ENCODE assay signal across 1 cellular context in the genomic region with DNA sequence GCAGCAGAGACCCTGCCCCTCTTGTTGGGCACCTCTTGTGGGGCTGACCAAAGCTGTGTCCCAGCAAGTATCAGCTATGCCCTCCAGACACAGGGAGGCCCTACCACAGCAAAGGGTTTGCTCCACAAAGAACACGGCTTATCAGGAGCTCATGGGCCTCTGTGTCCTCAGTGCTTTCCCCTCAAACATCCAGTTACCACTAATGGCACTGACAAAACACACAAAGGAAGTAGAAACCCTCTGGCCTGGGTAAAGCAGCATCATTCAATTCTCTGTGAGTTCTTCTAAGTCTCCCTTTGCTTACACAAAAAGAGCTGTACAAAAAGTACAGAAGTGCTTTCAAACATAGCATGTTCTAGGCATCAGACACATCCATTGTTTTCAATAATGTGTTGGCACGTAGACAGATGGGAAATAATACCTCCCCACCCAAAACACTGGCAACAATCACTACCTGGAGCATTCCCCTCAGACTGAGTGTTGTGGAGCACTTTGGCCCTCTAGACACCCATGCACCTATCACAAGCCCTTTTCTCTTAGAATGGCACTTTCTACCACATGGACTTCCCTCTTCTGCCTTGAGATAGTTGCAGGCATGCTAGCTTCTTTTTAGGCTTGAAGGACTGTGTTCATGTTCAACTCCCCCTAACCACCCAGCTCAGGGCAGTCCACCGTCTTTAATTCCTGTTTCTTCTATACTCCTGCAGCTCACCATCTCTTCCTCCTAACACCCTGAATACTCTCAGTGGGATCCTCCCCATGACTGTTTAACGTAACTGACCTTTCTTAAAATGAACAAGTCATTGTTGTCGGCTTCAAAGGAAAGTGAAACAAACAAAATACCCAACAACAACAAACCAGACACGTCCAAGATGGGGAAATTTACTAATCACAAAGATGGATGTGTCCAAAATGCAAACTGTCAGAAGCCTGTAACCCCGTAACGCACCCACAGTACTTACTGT.
TF ChIP-seq lines count a peak whose summit lies in the region.

No MANE protein-coding gene starts in this region.

TF ChIP-seq in HepG2, 621 proteins besides CTCF, POLR2A, EP300 and RAD21:
- TF ChIP-seq, protein P1, sequence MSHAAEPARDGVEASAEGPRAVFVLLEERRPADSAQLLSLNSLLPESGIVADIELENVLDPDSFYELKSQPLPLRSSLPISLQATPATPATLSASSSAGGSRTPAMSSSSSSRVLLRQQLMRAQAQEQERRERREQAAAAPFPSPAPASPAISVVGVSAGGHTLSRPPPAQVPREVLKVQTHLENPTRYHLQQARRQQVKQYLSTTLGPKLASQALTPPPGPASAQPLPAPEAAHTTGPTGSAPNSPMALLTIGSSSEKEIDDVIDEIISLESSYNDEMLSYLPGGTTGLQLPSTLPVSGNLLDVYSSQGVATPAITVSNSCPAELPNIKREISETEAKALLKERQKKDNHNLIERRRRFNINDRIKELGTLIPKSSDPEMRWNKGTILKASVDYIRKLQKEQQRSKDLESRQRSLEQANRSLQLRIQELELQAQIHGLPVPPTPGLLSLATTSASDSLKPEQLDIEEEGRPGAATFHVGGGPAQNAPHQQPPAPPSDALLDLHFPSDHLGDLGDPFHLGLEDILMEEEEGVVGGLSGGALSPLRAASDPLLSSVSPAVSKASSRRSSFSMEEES (CRISPR knock-in tag; IDR thresholded peaks at IDR 0.05): no peak
- peak; percentile 22 for TF ChIP-seq RBM22 (optimal IDR thresholded peaks at IDR 0.05; ENCODE audit: low read length)
TF ChIP-seq in HepG2: peak in this region for 1.
